In the genomic region with DNA sequence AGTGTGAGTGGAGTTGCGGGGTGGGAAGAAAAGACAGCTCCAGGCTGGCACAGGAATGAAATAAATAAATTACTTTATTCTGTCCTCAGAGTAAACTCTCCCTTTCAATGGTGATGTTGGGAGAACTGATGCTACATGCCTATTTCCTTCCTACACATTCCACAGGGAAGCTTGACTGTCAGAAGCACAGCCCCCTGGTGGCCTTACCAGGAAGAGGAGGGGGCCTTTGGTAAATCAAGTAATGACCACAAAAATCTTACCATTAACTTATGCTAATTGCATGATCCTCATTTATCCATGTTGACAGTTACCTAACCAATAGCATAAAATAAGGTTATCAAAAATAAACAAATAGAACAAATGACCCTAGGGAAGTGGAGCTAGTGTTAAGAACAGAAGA, we compare ENCODE assay signal across 1 cellular context.
TF ChIP-seq lines count a peak whose summit lies in the region.

No MANE protein-coding gene starts in this region.

TF ChIP-seq in H1, 55 proteins besides CTCF, POLR2A, EP300 and RAD21:
- TF ChIP-seq CREB1 (IDR thresholded peaks at IDR 0.05) (0 out of 2 replicates have a peak, but pooled peaks have one; percentile 23), FOSL1 (IDR thresholded peaks at IDR 0.05; ENCODE audit: insufficient read depth, low read depth, low read length) (no peak), KDM5A (IDR thresholded peaks at IDR 0.05; ENCODE audit: low read length) (no peak), RFX5 (IDR thresholded peaks at IDR 0.05; ENCODE audit: borderline replicate concordance, low read depth, low read length) (no peak), EZH2 (IDR thresholded peaks at IDR 0.05; ENCODE audit: low read depth, low read length, severe bottlenecking) (no peak), POLR2AphosphoS5 (IDR thresholded peaks at IDR 0.05; ENCODE audit: low read depth, low read length) (no peak), TEAD4 (IDR thresholded peaks at IDR 0.05; ENCODE audit: low read depth, low read length) (peak; percentile 79), TCF12 (IDR thresholded peaks at IDR 0.05; ENCODE audit: low read depth, low read length) (no peak), MAFK (IDR thresholded peaks at IDR 0.05; ENCODE audit: low read depth, low read length) (no peak), TAF7 (optimal IDR thresholded peaks at IDR 0.05; ENCODE audit: borderline replicate concordance, low read depth, low read length) (no peak), CBX8 (IDR thresholded peaks at IDR 0.05; ENCODE audit: borderline replicate concordance, low read depth, low read length) (no peak), BRCA1 (IDR thresholded peaks at IDR 0.05; ENCODE audit: low read depth, low read length) (no peak), JUND (IDR thresholded peaks at IDR 0.05; ENCODE audit: low read length) (no peak), CHD1 (IDR thresholded peaks at IDR 0.05; ENCODE audit: low read depth, low read length) (no peak), SIRT6 (IDR thresholded peaks at IDR 0.05; ENCODE audit: low read length) (no peak)
- TF ChIP-seq, protein P1, sequence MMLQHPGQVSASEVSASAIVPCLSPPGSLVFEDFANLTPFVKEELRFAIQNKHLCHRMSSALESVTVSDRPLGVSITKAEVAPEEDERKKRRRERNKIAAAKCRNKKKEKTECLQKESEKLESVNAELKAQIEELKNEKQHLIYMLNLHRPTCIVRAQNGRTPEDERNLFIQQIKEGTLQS (IDR thresholded peaks at IDR 0.05; ENCODE audit: insufficient read depth, low read depth, low read length): no peak
